21 cellular contexts compared by ENCODE assay signal in genomic region chr13:99977334-99977911, GRCh38. TPM values are rescaled to one million over a fixed set of nuclear protein-coding genes. Genes with fewer than 3 reads are reported as not detected.
DNase-seq lines count a peak whose midpoint lies in the region; ATAC-seq, FAIRE-seq and TF ChIP-seq lines count a peak whose summit lies in the region.
"Had no signal": no experiment of that assay in that cellular context is flagged by ENCODE, and none has a peak within 500 bp of the region (broad histone marks: within the 10 kb centered on the region; RNA-seq: fewer than 3 reads in every experiment).

No MANE protein-coding gene starts in this region.

- no peaks in the 10 kb centered on the region for H3K9me3 ChIP-seq in SK-N-SH
- no peaks in the 10 kb centered on the region for H3K9me3 ChIP-seq in endodermal cell (ENCODE audit: control insufficient read depth, low read length)
- H3K9me3 ChIP-seq: breast epithelium, upper lobe of right lung had no signal

- POLR2A ChIA-PET in SK-N-SH (lab: Yijun Ruan, JAX): no interaction called here
- POLR2A ChIA-PET in activated CD8-positive, alpha-beta T cell treated with anti-CD3 and anti-CD28 coated beads, Interleukin-2, amount 10 ng/mL, durations not matched to agents 7 days and 5 days (lab: Charles Lee): no interaction called here

- no peak overlapping the region for H3K4me2 ChIP-seq in SK-N-SH

- H3K4me1 ChIP-seq in SK-N-SH (ENCODE audit: control insufficient read depth in 1 of 2, insufficient read depth in 2 of 2, low read depth in 1 of 2, low read length in 1 of 2) (no peaks in the 10 kb centered on the region; a peak in 1 of 4 replicates), endodermal cell (ENCODE audit: control insufficient read depth, insufficient read depth, low read length) (peaks cover 5% of the 10 kb centered on the region)

- no peak overlapping the region for H2AFZ ChIP-seq in SK-N-SH (ENCODE audit: low read depth)

- H3K9me2 ChIP-seq in SK-N-SH: no peaks in the 10 kb centered on the region

- 33% methylated on average over 7 of the region's 7 CpGs for WGBS in SK-N-SH (ENCODE audit: low lambda C conversion rate)
- 70 to 73% methylated on average over 2 to 5 of the region's 7 CpGs for WGBS in endodermal cell (ENCODE audit: insufficient coverage in 1 of 2, insufficient read length in 1 of 2), 2 experiments

- no peak for TF ChIP-seq POLR2A in GM12892 (IDR thresholded peaks at IDR 0.05; ENCODE audit: low read depth, low read length)

- H3K27me3 Mint-ChIP-seq in endodermal cell (ENCODE audit: insufficient read depth) (peaks cover 64% of the 10 kb centered on the region), type B pancreatic cell (peaks cover 74% of the 10 kb centered on the region)
- peaks cover 69% of the 10 kb centered on the region for H3K27me3 Mint-ChIP-seq in activated CD8-positive, alpha-beta T cell treated with anti-CD3 and anti-CD28 coated beads, Interleukin-2, amount 10 ng/mL, durations not matched to agents 7 days and 5 days (ENCODE audit: low read depth)

- no peak for ATAC-seq in SK-N-SH treated with all-trans-retinoic acid at 6 μM for 48 hours
- ATAC-seq in activated CD8-positive, alpha-beta T cell treated with anti-CD3 and anti-CD28 coated beads, Interleukin-2, amount 10 ng/mL, durations not matched to agents 7 days and 5 days: no peak
- ATAC-seq: natural killer cell; stimulated activated naive CD8-positive, alpha-beta T cell treated with anti-CD3 and anti-CD28 coated beads, Interleukin-15, Interleukin-2, amounts not matched to agents 100 U/mL and 50 U/mL, for 24 hours; upper lobe of right lung had no signal

- H3K36me3 Mint-ChIP-seq in endodermal cell (ENCODE audit: low read depth): peaks cover under 1% of the 10 kb centered on the region
- peaks cover 8% of the 10 kb centered on the region for H3K36me3 Mint-ChIP-seq in type B pancreatic cell
- peaks cover 2% of the 10 kb centered on the region for H3K36me3 Mint-ChIP-seq in activated CD8-positive, alpha-beta T cell treated with anti-CD3 and anti-CD28 coated beads, Interleukin-2, amount 10 ng/mL, durations not matched to agents 7 days and 5 days (ENCODE audit: low read depth)

- H3K27ac ChIP-seq in SK-N-SH (ENCODE audit: low read depth in 2 of 2, low read length in 1 of 2): no peak overlapping the region
- H3K27ac ChIP-seq in endodermal cell (ENCODE audit: low read depth, low read length): no peak overlapping the region
- H3K27ac ChIP-seq: breast epithelium, upper lobe of right lung had no signal

- H3K9ac ChIP-seq in SK-N-SH (no peak overlapping the region), endodermal cell (ENCODE audit: extremely low read depth, low read length, poor library complexity, severe bottlenecking) (no peak overlapping the region)

- CTCF ChIA-PET in SK-N-SH (lab: Yijun Ruan, JAX): interaction anchor here (1.5 kb wide), 1 partner anchor 319 kb away, joined by 4 read pairs; no protein-coding TSS in a partner anchor
- CTCF ChIA-PET in activated CD8-positive, alpha-beta T cell treated with anti-CD3 and anti-CD28 coated beads, Interleukin-2, amount 10 ng/mL, durations not matched to agents 7 days and 5 days (lab: Charles Lee): interaction anchor here (1.1 kb wide), 1 partner anchor 258 kb away, joined by 3 read pairs; no protein-coding TSS in a partner anchor

- H3K4me1 Mint-ChIP-seq in endodermal cell (peaks cover 29% of the 10 kb centered on the region), type B pancreatic cell (ENCODE audit: unreplicated experiment) (no peaks in the 10 kb centered on the region)
- H3K4me1 Mint-ChIP-seq in activated CD8-positive, alpha-beta T cell treated with anti-CD3 and anti-CD28 coated beads, Interleukin-2, amount 10 ng/mL, durations not matched to agents 7 days and 5 days (ENCODE audit: low read depth): peaks cover 14% of the 10 kb centered on the region

- H3K27me3 ChIP-seq in SK-N-SH (ENCODE audit: insufficient read depth) (peaks cover 86% of the 10 kb centered on the region), endodermal cell (ENCODE audit: control insufficient read depth, insufficient read depth, low read length, poor library complexity, severe bottlenecking) (peaks cover 58% of the 10 kb centered on the region)

- TF ChIP-seq CTCF in SK-N-SH (IDR thresholded peaks at IDR 0.05): no peak
- no peak for TF ChIP-seq CTCF in endodermal cell (conservative IDR thresholded peaks at IDR 0.05)
- no peak for TF ChIP-seq CTCF in type B pancreatic cell (conservative IDR thresholded peaks at IDR 0.05)

- H3K4me3 ChIP-seq in SK-N-SH (ENCODE audit: low read depth in 2 of 2, low read length in 1 of 2) (no peak overlapping the region), endodermal cell (ENCODE audit: low read length) (peak overlapping the region; percentile 93)
- H3K4me3 ChIP-seq: breast epithelium, upper lobe of right lung had no signal

- H3K79me2 ChIP-seq in SK-N-SH (ENCODE audit: insufficient read depth): no peaks in the 10 kb centered on the region

- H4K20me1 ChIP-seq in SK-N-SH (ENCODE audit: insufficient read depth): peaks cover 10% of the 10 kb centered on the region; the same call in 1 of the 2 replicates

- no peak for TF ChIP-seq RAD21 in SK-N-SH (IDR thresholded peaks at IDR 0.05; ENCODE audit: low read length)

- no peaks in the 10 kb centered on the region for H3K9me3 Mint-ChIP-seq in endodermal cell
- peaks cover 5% of the 10 kb centered on the region for H3K9me3 Mint-ChIP-seq in type B pancreatic cell
- no peaks in the 10 kb centered on the region for H3K9me3 Mint-ChIP-seq in activated CD8-positive, alpha-beta T cell treated with anti-CD3 and anti-CD28 coated beads, Interleukin-2, amount 10 ng/mL, durations not matched to agents 7 days and 5 days (ENCODE audit: insufficient read depth)
- H3K9me3 Mint-ChIP-seq: HFFc6 had no signal

- DNase-seq in SK-N-SH: peak; percentile 11
- DNase-seq in NCI-H748 (lab: John Stamatoyannopoulos, UW; ENCODE audit: unreplicated experiment): peak; percentile 80
- DNase-seq in endodermal cell: peak; percentile 38
- no peak for DNase-seq in type B pancreatic cell (ENCODE audit: extremely low spot score, unreplicated experiment)
- no peak for DNase-seq in GM12892 (ENCODE audit: insufficient read length)
- no peak for DNase-seq in activated CD8-positive, alpha-beta T cell treated with anti-CD3 and anti-CD28 coated beads, Interleukin-2, amount 10 ng/mL, durations not matched to agents 7 days and 5 days
- DNase-seq in activated CD4-positive, alpha-beta T cell treated with anti-CD3 and anti-CD28 coated beads for 4 hours: no peak
- DNase-seq: ACHN; activated T-cell treated with anti-CD3 and anti-CD28 coated beads, Interleukin-2, amount 50 U/mL, for 1 hour; CD4-positive, alpha-beta T cell; HFFc6; natural killer cell; NCI-H69; stimulated activated naive CD8-positive, alpha-beta T cell treated with anti-CD3 and anti-CD28 coated beads, Interleukin-15, Interleukin-2, amounts not matched to agents 100 U/mL and 50 U/mL, for 24 hours; upper lobe of right lung had no signal

- H3K4me3 Mint-ChIP-seq in endodermal cell (peak overlapping the region; percentile 94), type B pancreatic cell (peak overlapping the region; percentile 79)
- H3K4me3 Mint-ChIP-seq in activated CD8-positive, alpha-beta T cell treated with anti-CD3 and anti-CD28 coated beads, Interleukin-2, amount 10 ng/mL, durations not matched to agents 7 days and 5 days: no peak overlapping the region
- H3K4me3 Mint-ChIP-seq: activated naive CD8-positive, alpha-beta T cell; HFFc6 had no signal

- no peak for TF ChIP-seq EP300 in SK-N-SH (IDR thresholded peaks at IDR 0.05; ENCODE audit: borderline replicate concordance in 1 of 2, low read depth in 1 of 2, low read length in 1 of 2)

- no peak overlapping the region for H3K27ac Mint-ChIP-seq in endodermal cell
- peak overlapping the region; percentile 76 for H3K27ac Mint-ChIP-seq in type B pancreatic cell
- H3K27ac Mint-ChIP-seq in activated CD8-positive, alpha-beta T cell treated with anti-CD3 and anti-CD28 coated beads, Interleukin-2, amount 10 ng/mL, durations not matched to agents 7 days and 5 days: no peak overlapping the region
- H3K27ac Mint-ChIP-seq: activated naive CD8-positive, alpha-beta T cell; HFFc6; natural killer cell had no signal

- H3F3A ChIP-seq in SK-N-SH (replicated peaks; ENCODE audit: insufficient read depth): no peaks in the 10 kb centered on the region

- H3K36me3 ChIP-seq in SK-N-SH (replicated peaks in 1 of 2; ENCODE audit: control insufficient read depth in 1 of 2, insufficient read depth in 2 of 2, low read length in 1 of 2): no peaks in the 10 kb centered on the region
- H3K36me3 ChIP-seq in endodermal cell (ENCODE audit: control insufficient read depth, insufficient read depth, low read length): peaks cover 2% of the 10 kb centered on the region
- H3K36me3 ChIP-seq: breast epithelium, upper lobe of right lung had no signal

- FAIRE-seq in GM12892 (lab: Jason Lieb, UNC): no peak
- FAIRE-seq: islet of Langerhans, TTC549 had no signal

TF ChIP-seq in SK-N-SH, 30 proteins besides CTCF, POLR2A, EP300 and RAD21 (continues in another document):
- TF ChIP-seq MEF2A (IDR thresholded peaks at IDR 0.05; ENCODE audit: borderline replicate concordance, low read depth) (no peak), RCOR1 (IDR thresholded peaks at IDR 0.05; ENCODE audit: low read length) (no peak), ELF1 (IDR thresholded peaks at IDR 0.05) (no peak)

TF ChIP-seq in SK-N-SH treated with all-trans-retinoic acid at 6 μM for 48 hours, 23 proteins besides CTCF, POLR2A, EP300 and RAD21 (continues in another document):
- no peak for TF ChIP-seq BACH2 (CRISPR knock-in tag; IDR thresholded peaks at IDR 0.05; ENCODE audit: borderline replicate concordance)
- no peak for TF ChIP-seq ZNF8 (CRISPR knock-in tag; IDR thresholded peaks at IDR 0.05)
- no peak for TF ChIP-seq OSR1 (CRISPR knock-in tag; IDR thresholded peaks at IDR 0.05)

RNA-seq across cellular contexts. Expression of gene ZIC2, which starts 4.2 kb away (rescaled TPM):
- polyA plus RNA-seq in SK-N-SH (2012; rRNA removed): not detected in 2 replicates
- not detected in 2 replicates for polyA plus RNA-seq in SK-N-SH (2012; cell fraction: cytosol; rRNA removed)
- polyA plus RNA-seq in SK-N-SH (2012; cell fraction: nucleus; rRNA removed): not detected in 2 replicates
- total RNA-seq in endodermal cell (100 to 1,000 TPM; 182 to 301 TPM), type B pancreatic cell (ENCODE audit: low replicate concordance) (0.59 and 129 TPM in 2 replicates)
- polyA plus RNA-seq in endodermal cell (2013, experiment 1 of 2): 198 TPM
- polyA plus RNA-seq in endodermal cell (2013, experiment 2 of 2): 160 TPM
- polyA plus RNA-seq in GM12892 (2012; ENCODE audit: missing spikeins): not detected
- not detected for total RNA-seq in activated CD8-positive, alpha-beta T cell treated with anti-CD3 and anti-CD28 coated beads, Interleukin-2, amount 10 ng/mL, durations not matched to agents 7 days and 5 days
- total RNA-seq: CD4-positive, alpha-beta T cell; natural killer cell; upper lobe of right lung had no signal

RNA-seq across cellular contexts. Expression of gene ZIC5, which starts 5.9 kb away (rescaled TPM):
- not detected in 2 replicates for polyA plus RNA-seq in SK-N-SH (2012; rRNA removed)
- not detected in 2 replicates for polyA plus RNA-seq in SK-N-SH (2012; cell fraction: cytosol; rRNA removed)
- polyA plus RNA-seq in SK-N-SH (2012; cell fraction: nucleus; rRNA removed): not detected in 2 replicates
- 10 to 100 TPM; 11.0 to 13.7 TPM for total RNA-seq in endodermal cell
- polyA plus RNA-seq in endodermal cell (2013, experiment 1 of 2): 40.1 TPM
- 36.9 TPM for polyA plus RNA-seq in endodermal cell (2013, experiment 2 of 2)
- total RNA-seq in type B pancreatic cell (ENCODE audit: low replicate concordance): 0.05 and 15.1 TPM in 2 replicates
- polyA plus RNA-seq in GM12892 (2012; ENCODE audit: missing spikeins): not detected
- not detected for total RNA-seq in activated CD8-positive, alpha-beta T cell treated with anti-CD3 and anti-CD28 coated beads, Interleukin-2, amount 10 ng/mL, durations not matched to agents 7 days and 5 days
- total RNA-seq: breast epithelium; CD4-positive, alpha-beta T cell; HFFc6; HT-29; natural killer cell; upper lobe of right lung had no signal

Comparison
In these comparisons a context has a peak if more than half of its experiments do, and no peak if none do; other contexts are left out.
1. DNase-seq: peak in SK-N-SH (single experiment), NCI-H748 (single experiment) and endodermal cell (single experiment); none in type B pancreatic cell (single experiment), GM12892 (single experiment), activated CD8-positive, alpha-beta T cell treated with anti-CD3 and anti-CD28 coated beads, Interleukin-2, amount 10 ng/mL, durations not matched to agents 7 days and 5 days (single experiment) and activated CD4-positive, alpha-beta T cell treated with anti-CD3 and anti-CD28 coated beads for 4 hours (0 of 2).